In genomic region chr11:117808768-117809167, GRCh38 we compare ENCODE assay signal across 15 cellular contexts. TPM values are rescaled to one million over a fixed set of nuclear protein-coding genes. Genes with fewer than 3 reads are reported as not detected.
DNase-seq lines count a peak whose midpoint lies in the region; ATAC-seq, FAIRE-seq and TF ChIP-seq lines count a peak whose summit lies in the region.
"Had no signal": no experiment of that assay in that cellular context is flagged by ENCODE, and none has a peak within 500 bp of the region (broad histone marks: within the 10 kb centered on the region; RNA-seq: fewer than 3 reads in every experiment).

No MANE protein-coding gene starts in this region.

- H3K4me3 Mint-ChIP-seq in dendritic cell treated with granulocyte-macrophage colony-stimulating factor and Interleukin-4, amounts not matched to agents 40 ng/mL and 50 ng/mL, for 4 days, result no peak overlapping the region
- H3K4me3 Mint-ChIP-seq: activated CD4-positive, alpha-beta T cell treated with anti-CD3 and anti-CD28 coated beads for 36 hours had no signal

- no peaks in the 10 kb centered on the region for H3K9me2 ChIP-seq in HCT116 (ENCODE audit: insufficient read depth)

- peak overlapping the region; percentile 6 for H2AK5ac ChIP-seq in mesenchymal stem cell (ENCODE audit: low read length, severe bottlenecking)

- H3K27ac Mint-ChIP-seq in dendritic cell treated with granulocyte-macrophage colony-stimulating factor and Interleukin-4, amounts not matched to agents 40 ng/mL and 50 ng/mL, for 4 days, result peak overlapping the region; percentile 38
- H3K27ac Mint-ChIP-seq: activated CD4-positive, alpha-beta T cell treated with anti-CD3 and anti-CD28 coated beads for 36 hours had no signal

- RAD21 ChIA-PET in HCT116 (lab: Charles Lee; ENCODE audit: low non-redundant PET in 1 of 2, low total read pairs in 2 of 2, uncharacterized antibody in 2 of 2, unreplicated experiment in 2 of 2), result interaction anchor here (0.7 to 1.6 kb wide), 6 partner anchors 9 to 383 kb away, joined by 3 to 16 read pairs (median 4); no protein-coding TSS in a partner anchor

- H3K79me1 ChIP-seq in mesenchymal stem cell (replicated peaks; ENCODE audit: low read length, poor library complexity, severe bottlenecking), result peaks cover 23% of the 10 kb centered on the region

- TF ChIP-seq EP300 in A549 (IDR thresholded peaks at IDR 0.05), result no peak

- no peak overlapping the region for H4K8ac ChIP-seq in mesenchymal stem cell (ENCODE audit: low read length)

- H4K91ac ChIP-seq in mesenchymal stem cell (ENCODE audit: low read length), result no peak overlapping the region

- peaks cover 7% of the 10 kb centered on the region for H3K27me3 Mint-ChIP-seq in dendritic cell treated with granulocyte-macrophage colony-stimulating factor and Interleukin-4, amounts not matched to agents 40 ng/mL and 50 ng/mL, for 4 days

- H3K36me3 ChIP-seq in HCT116 (ENCODE audit: control insufficient read depth in 1 of 2, insufficient read depth in 2 of 2, low read length in 2 of 2), result no peaks in the 10 kb centered on the region
- peaks cover 0 to 15% of the 10 kb centered on the region in 2 experiments for H3K36me3 ChIP-seq in mesenchymal stem cell (ENCODE audit: control insufficient read depth in 1 of 2, insufficient read depth in 2 of 2, low read depth in 1 of 2, low read length in 2 of 2)
- H3K36me3 ChIP-seq: thyroid gland had no signal

- FAIRE-seq in A549 (lab: Jason Lieb, UNC), result no peak

- 63% methylated on average over 12 of the region's 13 CpGs for WGBS in A549 (ENCODE audit: missing lambda C conversion rate)
- 86% methylated on average over 13 of the region's 13 CpGs for WGBS in mesenchymal stem cell

- no peaks in the 10 kb centered on the region for H3K79me2 ChIP-seq in HCT116 (ENCODE audit: insufficient read depth, low read length)

- H3K9me3 Mint-ChIP-seq in dendritic cell treated with granulocyte-macrophage colony-stimulating factor and Interleukin-4, amounts not matched to agents 40 ng/mL and 50 ng/mL, for 4 days, result no peaks in the 10 kb centered on the region
- H3K9me3 Mint-ChIP-seq: naive thymus-derived CD4-positive, alpha-beta T cell had no signal

- TF ChIP-seq POLR2A in A549 (IDR thresholded peaks at IDR 0.05; ENCODE audit: low read length) (no peak), HCT116 (IDR thresholded peaks at IDR 0.05; ENCODE audit: borderline replicate concordance, extremely low read depth, insufficient read depth, insufficient read length) (no peak)

- TF ChIP-seq RAD21 in A549 (conservative IDR thresholded peaks at IDR 0.05 in 1 of 2, IDR thresholded peaks at IDR 0.05 in 1 of 2), result no peak
- no peak for TF ChIP-seq RAD21 in HCT116 (IDR thresholded peaks at IDR 0.05; ENCODE audit: low read depth)

- no peak overlapping the region for H3K18ac ChIP-seq in mesenchymal stem cell (ENCODE audit: low read depth in 1 of 2, low read length in 2 of 2)

- H3K27ac ChIP-seq in A549 (peak overlapping the region; percentile 62 to 81), HCT116 (ENCODE audit: low read depth, low read length) (no peak overlapping the region), mesenchymal stem cell (ENCODE audit: low read length, poor library complexity, severe bottlenecking) (peak overlapping the region; percentile 55)
- H3K27ac ChIP-seq: psoas muscle, thyroid gland had no signal

- H3K4me3 ChIP-seq in A549 (0 out of 3 replicates have a peak overlapping the region, but pooled peaks have one; percentile 20), HCT116 (replicated peaks in 1 of 2; ENCODE audit: low read depth in 1 of 2, low read length in 2 of 2) (peak overlapping the region; percentile 19 to 42), mesenchymal stem cell (ENCODE audit: insufficient read depth in 1 of 2, low read depth in 1 of 2, low read length in 2 of 2) (peak overlapping the region in 1 of 2 experiments; percentile 61)
- H3K4me3 ChIP-seq: psoas muscle, thyroid gland had no signal

- BruUV-seq in HCT116 (replicated peaks; lab: Mats Ljungman, UMichigan), result no TSS peak

- H2AFZ ChIP-seq in HCT116 (ENCODE audit: low read depth, low read length, poor library complexity, severe bottlenecking), result peak overlapping the region; percentile 87
- H2AFZ ChIP-seq in mesenchymal stem cell (ENCODE audit: low read depth, low read length), result no peak overlapping the region

- no peak overlapping the region for H2BK15ac ChIP-seq in mesenchymal stem cell (ENCODE audit: low read depth, poor library complexity, severe bottlenecking)

- no peak overlapping the region for H2BK5ac ChIP-seq in mesenchymal stem cell (ENCODE audit: low read depth, low read length, poor library complexity, severe bottlenecking)

- H3K4me1 Mint-ChIP-seq in dendritic cell treated with granulocyte-macrophage colony-stimulating factor and Interleukin-4, amounts not matched to agents 40 ng/mL and 50 ng/mL, for 4 days (ENCODE audit: low read depth), result peaks cover 86% of the 10 kb centered on the region

- TF ChIP-seq CTCF in A549 (IDR thresholded peaks at IDR 0.05) (no peak), HCT116 (IDR thresholded peaks at IDR 0.05 in 2 of 3, conservative IDR thresholded peaks at IDR 0.05 in 1 of 3; ENCODE audit: borderline replicate concordance in 1 of 3, insufficient read depth in 1 of 3, low read depth in 2 of 3, low read length in 2 of 3) (no peak)

- no peaks in the 10 kb centered on the region for H3K27me3 ChIP-seq in HCT116 (ENCODE audit: insufficient read depth, low read length)
- H3K27me3 ChIP-seq in mesenchymal stem cell (ENCODE audit: control insufficient read depth in 1 of 2, insufficient read depth in 1 of 2, low read length in 2 of 2), result peaks cover 0 to 46% of the 10 kb centered on the region in 2 experiments
- H3K27me3 ChIP-seq: thyroid gland had no signal

- no peaks in the 10 kb centered on the region for H3K9me3 ChIP-seq in A549
- H3K9me3 ChIP-seq in HCT116 (ENCODE audit: control insufficient read depth in 1 of 2, insufficient read depth in 1 of 2, low read depth in 1 of 2, low read length in 2 of 2), result no peaks in the 10 kb centered on the region
- no peaks in the 10 kb centered on the region for H3K9me3 ChIP-seq in mesenchymal stem cell (ENCODE audit: control insufficient read depth, low read length)
- H3K9me3 ChIP-seq: psoas muscle, thyroid gland had no signal

- no peak overlapping the region for H2BK120ac ChIP-seq in mesenchymal stem cell (ENCODE audit: low read depth, low read length)

- H3K23ac ChIP-seq in mesenchymal stem cell (ENCODE audit: low read length in 2 of 2), result no peak overlapping the region

- H3K9ac ChIP-seq in HCT116 (ENCODE audit: low read length) (peak overlapping the region; percentile 10; the same call in 1 of the 2 replicates), mesenchymal stem cell (ENCODE audit: low read length) (peak overlapping the region; percentile 30)

- H3K4me1 ChIP-seq in A549 (peaks cover 13% of the 10 kb centered on the region; the same call in 2 of the 3 replicates), HCT116 (ENCODE audit: control insufficient read depth in 1 of 2, insufficient read depth in 2 of 2, low read length in 2 of 2) (peaks cover 6 to 13% of the 10 kb centered on the region in 2 experiments; a peak in 3 of 4 replicates), mesenchymal stem cell (ENCODE audit: control insufficient read depth, insufficient read depth, low read depth, low read length) (peaks cover 13% of the 10 kb centered on the region)
- H3K4me1 ChIP-seq: psoas muscle had no signal

- CTCF ChIA-PET in A549 (lab: Yijun Ruan, JAX), result interaction anchor here (0.7 to 12.8 kb wide), 29 partner anchors 9 to 430 kb away, joined by 3 to 158 read pairs (median 3); no protein-coding TSS in a partner anchor
- CTCF ChIA-PET in HCT116 (lab: Charles Lee), result interaction anchor here (0.7 to 3.2 kb wide), 10 partner anchors 8 to 382 kb away, joined by 3 to 90 read pairs (median 15); no protein-coding TSS in a partner anchor

- H2BK12ac ChIP-seq in mesenchymal stem cell (ENCODE audit: low read length in 2 of 2), result no peak overlapping the region

- H3K4me2 ChIP-seq in A549 (peak overlapping the region; percentile 83), HCT116 (ENCODE audit: low read length) (peak overlapping the region; percentile 76), mesenchymal stem cell (ENCODE audit: low read length, poor library complexity, severe bottlenecking) (peak overlapping the region; percentile 47)

- H3K4ac ChIP-seq in mesenchymal stem cell (ENCODE audit: low read depth in 1 of 2, low read length in 2 of 2), result no peak overlapping the region

- intact Hi-C loops in HCT116 (cut with micrococcal nuclease), result loop anchor here (2.0 to 5.0 kb wide), 4 partner anchors 364 to 479 kb away; no protein-coding TSS in a partner anchor
- intact Hi-C loops in dendritic cell treated with granulocyte-macrophage colony-stimulating factor and Interleukin-4, amounts not matched to agents 40 ng/mL and 50 ng/mL, for 4 days (cut with micrococcal nuclease), result no loop called here

- POLR2A ChIA-PET in A549 (lab: Yijun Ruan, JAX) (no interaction called here), HCT116 (lab: Charles Lee) (interaction anchor here (1.0 to 1.2 kb wide), 3 partner anchors 9 to 382 kb away, joined by 3 to 4 read pairs (median 4); no protein-coding TSS in a partner anchor)

- H3K36me3 Mint-ChIP-seq in dendritic cell treated with granulocyte-macrophage colony-stimulating factor and Interleukin-4, amounts not matched to agents 40 ng/mL and 50 ng/mL, for 4 days (ENCODE audit: low read depth), result no peaks in the 10 kb centered on the region
- H3K36me3 Mint-ChIP-seq: naive thymus-derived CD4-positive, alpha-beta T cell had no signal

- ATAC-seq in A549, result peak; percentile 53 to 60; a peak in 4 of 6 replicates
- ATAC-seq in HCT116, result peak; percentile 41
- ATAC-seq in GM19397 (IDR thresholded peaks at IDR 0.05; ENCODE audit: unreplicated experiment), result no peak

- no peak overlapping the region for H3K14ac ChIP-seq in mesenchymal stem cell (ENCODE audit: low read length in 2 of 2)

- no peaks in the 10 kb centered on the region for H4K20me1 ChIP-seq in HCT116 (ENCODE audit: insufficient read depth)

- DNase-seq in A549 (ENCODE audit: low read depth in 1 of 2, low spot score in 1 of 2) (peak in 1 of 2 experiments; percentile 44), HCT116 (ENCODE audit: low read depth, low spot score) (no peak), mesenchymal stem cell (no peak), NCI-H1092 treated with DMSO at 0.1 percent for 48 hours (lab: John Stamatoyannopoulos, UW) (no peak), kidney tubule cell (ENCODE audit: low spot score) (no peak)
- no peak for DNase-seq in central memory CD4-positive, alpha-beta T cell
- DNase-seq: MM.1S, NCI-H2081 treated with DMSO at 0.1 percent for 48 hours had no signal

RNA-seq across cellular contexts. Expression of gene DSCAML1, which starts 11.8 kb away (rescaled TPM):
- 0.22 and 0.31 TPM in 2 replicates for polyA plus RNA-seq in A549 (2011; rRNA removed)
- polyA plus RNA-seq in A549 (2012; cell fraction: cytosol; rRNA removed), result 0.24 and 0.40 TPM in 2 replicates
- 0.45 and 0.65 TPM in 2 replicates for polyA plus RNA-seq in A549 (2012; cell fraction: nucleus; rRNA removed)
- 0.12 to 0.13 TPM (median 0.12 TPM) in 3 replicates for polyA plus RNA-seq in A549 (2017; fragmentation: RNase III; extraction: RNeasy Plus Mini Kit Qiagen cat#74134 plus additional on column Dnase treatment)
- polyA minus RNA-seq in A549 (2011; rRNA and poly(A)+ RNA removed), result 0.87 and 1.1 TPM in 2 replicates
- total RNA-seq in HCT116 (2021; ENCODE audit: unreplicated experiment), result not detected
- 0.01 and 0.03 TPM in 2 replicates for polyA plus RNA-seq in HCT116 (2012)
- not detected for polyA plus RNA-seq in mesenchymal stem cell (2013, experiment 1 of 2)
- polyA plus RNA-seq in mesenchymal stem cell (2013, experiment 2 of 2), result not detected
- total RNA-seq: H4 had no signal
- polyA plus RNA-seq: naive thymus-derived CD4-positive, alpha-beta T cell had no signal

RNA-seq across cellular contexts. Expression of gene FXYD2, which starts 15.8 kb away (rescaled TPM):
- polyA plus RNA-seq in A549 (2011; rRNA removed) (23.7 and 25.9 TPM in 2 replicates), A549 (2017; fragmentation: RNase III; extraction: RNeasy Plus Mini Kit Qiagen cat#74134 plus additional on column Dnase treatment) (29.7 to 55.6 TPM (median 48.9 TPM) in 3 replicates)
- polyA plus RNA-seq in A549 (2012; cell fraction: cytosol; rRNA removed), result 22.1 and 23.1 TPM in 2 replicates
- 13.0 and 13.7 TPM in 2 replicates for polyA plus RNA-seq in A549 (2012; cell fraction: nucleus; rRNA removed)
- 5.3 and 19.0 TPM in 2 replicates for polyA minus RNA-seq in A549 (2011; rRNA and poly(A)+ RNA removed)
- 0.52 TPM for total RNA-seq in HCT116 (2021; ENCODE audit: unreplicated experiment)
- 0.07 and 0.17 TPM in 2 replicates for polyA plus RNA-seq in HCT116 (2012)
- polyA plus RNA-seq in mesenchymal stem cell (2013, experiment 1 of 2), result 1.0 TPM
- polyA plus RNA-seq in mesenchymal stem cell (2013, experiment 2 of 2), result 0.58 TPM
- total RNA-seq: H4 had no signal
